8 cellular contexts compared by ENCODE assay signal in genomic region chr3:72665701-72666443, GRCh38.
DNase-seq lines count a peak whose midpoint lies in the region; ATAC-seq, FAIRE-seq and TF ChIP-seq lines count a peak whose summit lies in the region.

No MANE protein-coding gene starts in this region.

- POLR2A ChIA-PET in A549 (lab: Yijun Ruan, JAX), result no interaction called here
- POLR2A ChIA-PET in GM12878 (lab: Charles Lee), result interaction anchor here (0.6 kb wide), 2 partner anchors 193 to 618 kb away, joined by 3 to 4 read pairs; no protein-coding TSS in a partner anchor

- DNase-seq in A549 (ENCODE audit: low read depth in 1 of 2, low spot score in 1 of 2) (peak; percentile 35 to 47), GM23248 (peak; percentile 60), T-helper 22 cell (ENCODE audit: low read depth) (peak; percentile 6), GM12878 (ENCODE audit: low read depth, low spot score) (no peak), right lobe of liver (peak in 2 of 3 donors; percentile 28 to 67)
- peak; percentile 23 for DNase-seq in stimulated activated naive B cell treated with anti-CD40 and anti-IgM and Interleukin-4, amounts not matched to agents 10 μg/mL and 1 μg/mL and 100 μg/mL, for 72 hours

- no peaks in the 10 kb centered on the region for H4K20me1 ChIP-seq in GM23248 (ENCODE audit: insufficient read depth)
- no peaks in the 10 kb centered on the region for H4K20me1 ChIP-seq in GM12878 (ENCODE audit: control insufficient read depth, insufficient read depth)

- H3K4me2 ChIP-seq in A549 (no peak overlapping the region), GM23248 (ENCODE audit: unreplicated experiment) (no peak overlapping the region), GM12878 (ENCODE audit: control insufficient read depth, insufficient read depth) (no peak overlapping the region)

- H3K4me1 ChIP-seq in A549 (peaks cover 7% of the 10 kb centered on the region), GM23248 (ENCODE audit: insufficient read depth) (peaks cover 22% of the 10 kb centered on the region), GM12878 (ENCODE audit: control insufficient read depth, insufficient read depth, low read length) (no peaks in the 10 kb centered on the region), right lobe of liver (peaks cover 0 to 5% (median 0%) of the 10 kb centered on the region in 4 donors)

- H3K27me3 ChIP-seq in GM23248 (replicated peaks; ENCODE audit: insufficient read depth) (peaks cover 4% of the 10 kb centered on the region; the same call in 1 of the 2 replicates), GM12878 (replicated peaks in 1 of 2; ENCODE audit: control insufficient read depth in 2 of 2, insufficient read depth in 2 of 2, low read length in 1 of 2) (no peaks in the 10 kb centered on the region), right lobe of liver (no peaks in the 10 kb centered on the region)

- peaks cover 0 to 5% of the 10 kb centered on the region in 2 donors for H3K4me1 Mint-ChIP-seq in stimulated activated naive B cell treated with anti-CD40 and anti-IgM and Interleukin-4, amounts not matched to agents 10 μg/mL and 1 μg/mL and 100 μg/mL, for 72 hours

- TF ChIP-seq RAD21 in A549 (conservative IDR thresholded peaks at IDR 0.05 in 1 of 2, IDR thresholded peaks at IDR 0.05 in 1 of 2), result peak; percentile 51 to 55; a peak in 4 of 5 replicates
- TF ChIP-seq RAD21 in GM12878 (IDR thresholded peaks at IDR 0.05; ENCODE audit: insufficient read depth, low read depth, low read length), result peak; percentile 84

- H3K9me2 ChIP-seq in GM23248 (ENCODE audit: insufficient read depth), result no peaks in the 10 kb centered on the region

- TF ChIP-seq EP300 in A549 (IDR thresholded peaks at IDR 0.05) (no peak), GM12878 (IDR thresholded peaks at IDR 0.05; ENCODE audit: borderline replicate concordance in 1 of 2, control insufficient read depth in 1 of 2, low read depth in 2 of 2, low read length in 2 of 2) (no peak)

- TF ChIP-seq POLR2A in A549 (IDR thresholded peaks at IDR 0.05; ENCODE audit: low read length), result no peak
- no peak for TF ChIP-seq POLR2A in GM12878 (IDR thresholded peaks at IDR 0.05; ENCODE audit: low read depth, low read length)
- no peak for TF ChIP-seq POLR2A in right lobe of liver (IDR thresholded peaks at IDR 0.05)

- no peaks in the 10 kb centered on the region for H3K79me2 ChIP-seq in GM23248 (ENCODE audit: insufficient read depth)
- no peaks in the 10 kb centered on the region for H3K79me2 ChIP-seq in GM12878 (ENCODE audit: control insufficient read depth, insufficient read depth, low read length)

- H2AFZ ChIP-seq in GM23248 (no peak overlapping the region), GM12878 (ENCODE audit: control insufficient read depth, low read depth, low read length) (no peak overlapping the region)

- in situ Hi-C loops in GM23248 (cut with MboI), result no loop called here
- in situ Hi-C loops in GM12878 (cut with MboI), result loop anchor here (5.0 to 10.0 kb wide), 2 partner anchors 156 to 419 kb away; no protein-coding TSS in a partner anchor

- no peak overlapping the region for H3K9ac ChIP-seq in GM23248
- H3K9ac ChIP-seq in GM12878 (ENCODE audit: control insufficient read depth, insufficient read depth, low read length), result no peak overlapping the region

- SMC1A ChIA-PET in GM12878 (lab: Charles Lee; ENCODE audit: uncharacterized antibody, unreplicated experiment), result interaction anchor here (0.6 to 5.6 kb wide), 37 partner anchors 8 to 935 kb away, joined by 3 to 142 read pairs (median 4); partner anchors contain the start of gene SHQ1

- peak; percentile 49 to 83; a peak in 3 of 6 replicates for ATAC-seq in A549
- ATAC-seq in GM12878, result peak; percentile 89
- peak; percentile 76 to 89 (median 84) for ATAC-seq in right lobe of liver
- peak; percentile 72 to 74 for ATAC-seq in stimulated activated naive B cell treated with anti-CD40 and anti-IgM and Interleukin-4, amounts not matched to agents 10 μg/mL and 1 μg/mL and 100 μg/mL, for 72 hours (replicated peaks)
- ATAC-seq in GM21576 (IDR thresholded peaks at IDR 0.05; ENCODE audit: unreplicated experiment), result no peak
- no peak for ATAC-seq in HG02798 (IDR thresholded peaks at IDR 0.05; ENCODE audit: poor library complexity, unreplicated experiment)

- intact Hi-C loops in GM12878 (cut with micrococcal nuclease; ENCODE audit: unreplicated experiment) (loop anchor here (1.0 to 2.0 kb wide), 3 partner anchors 151 to 419 kb away; no protein-coding TSS in a partner anchor), right lobe of liver (cut with DNase I) (no loop called here)

- CTCF ChIA-PET in A549 (lab: Yijun Ruan, JAX) (interaction anchor here (0.5 to 3.4 kb wide), 42 partner anchors 8 to 720 kb away, joined by 3 to 17 read pairs (median 4); no protein-coding TSS in a partner anchor), GM12878 (lab: Yijun Ruan, JAX) (interaction anchor here (0.5 to 9.1 kb wide), 74 partner anchors 9 to 954 kb away, joined by 3 to 239 read pairs (median 4); partner anchors contain the start of gene SHQ1)

- no peaks in the 10 kb centered on the region for H3K36me3 Mint-ChIP-seq in stimulated activated naive B cell treated with anti-CD40 and anti-IgM and Interleukin-4, amounts not matched to agents 10 μg/mL and 1 μg/mL and 100 μg/mL, for 72 hours

- 69% methylated on average over 13 of the region's 13 CpGs for WGBS in A549 (ENCODE audit: missing lambda C conversion rate)
- WGBS in GM23248 (ENCODE audit: low coverage in 1 of 2, low lambda C conversion rate in 2 of 2, missing lambda C conversion rate in 2 of 2), 2 experiments, result 76 to 79% methylated on average over 13 of the region's 13 CpGs
- WGBS in GM12878 (ENCODE audit: insufficient coverage, insufficient replicate concordance, low lambda C conversion rate, missing lambda C conversion rate), result 62% methylated on average over 13 of the region's 13 CpGs
- WGBS in right lobe of liver (ENCODE audit: insufficient coverage, low coverage, low lambda C conversion rate, missing lambda C conversion rate), result 65% methylated on average over 11 of the region's 13 CpGs

- H3K4me3 ChIP-seq in A549, result no peak overlapping the region
- no peak overlapping the region for H3K4me3 ChIP-seq in GM23248
- H3K4me3 ChIP-seq in GM12878, result no peak overlapping the region
- no peak overlapping the region for H3K4me3 ChIP-seq in right lobe of liver

- no TSS peak for BruUV-seq in GM12878 (replicated peaks; lab: Mats Ljungman, UMichigan)

- H3K27ac ChIP-seq in A549, result no peak overlapping the region
- H3K27ac ChIP-seq in GM23248, result no peak overlapping the region
- H3K27ac ChIP-seq in GM12878 (ENCODE audit: control insufficient read depth, insufficient read depth), result no peak overlapping the region
- H3K27ac ChIP-seq in right lobe of liver, result no peak overlapping the region

- peaks cover 15% of the 10 kb centered on the region; the same call in 1 of the 2 replicates for H3F3A ChIP-seq in GM23248 (ENCODE audit: insufficient read depth)

- peaks cover 21 to 49% of the 10 kb centered on the region in 2 donors for H3K27me3 Mint-ChIP-seq in stimulated activated naive B cell treated with anti-CD40 and anti-IgM and Interleukin-4, amounts not matched to agents 10 μg/mL and 1 μg/mL and 100 μg/mL, for 72 hours

- no peaks in the 10 kb centered on the region for H3K36me3 ChIP-seq in GM23248 (ENCODE audit: low read depth)
- no peaks in the 10 kb centered on the region for H3K36me3 ChIP-seq in GM12878 (ENCODE audit: control insufficient read depth in 2 of 2, insufficient read depth in 2 of 2, low read length in 1 of 2)
- H3K36me3 ChIP-seq in right lobe of liver, result no peaks in the 10 kb centered on the region

- no peak for FAIRE-seq in A549 (lab: Jason Lieb, UNC)
- no peak for FAIRE-seq in GM12878 (lab: Jason Lieb, UNC)

- no peak overlapping the region for H3K4me3 Mint-ChIP-seq in stimulated activated naive B cell treated with anti-CD40 and anti-IgM and Interleukin-4, amounts not matched to agents 10 μg/mL and 1 μg/mL and 100 μg/mL, for 72 hours

- H3K9me3 ChIP-seq in A549, result no peaks in the 10 kb centered on the region
- H3K9me3 ChIP-seq in GM23248 (ENCODE audit: low read depth), result no peaks in the 10 kb centered on the region
- no peaks in the 10 kb centered on the region for H3K9me3 ChIP-seq in GM12878 (replicated peaks; ENCODE audit: control insufficient read depth, insufficient read depth, low read length)
- H3K9me3 ChIP-seq in right lobe of liver, result no peaks in the 10 kb centered on the region

- RAD21 ChIA-PET in GM12878 (lab: Charles Lee; ENCODE audit: unreplicated experiment), result interaction anchor here (0.6 to 5.2 kb wide), 24 partner anchors 8 to 790 kb away, joined by 3 to 131 read pairs (median 4); no protein-coding TSS in a partner anchor

- H3K9me3 Mint-ChIP-seq in stimulated activated naive B cell treated with anti-CD40 and anti-IgM and Interleukin-4, amounts not matched to agents 10 μg/mL and 1 μg/mL and 100 μg/mL, for 72 hours, result peaks cover 0 to 3% of the 10 kb centered on the region in 2 donors

- TF ChIP-seq CTCF in A549 (IDR thresholded peaks at IDR 0.05) (peak; percentile 58), GM12878 (IDR thresholded peaks at IDR 0.05 in 2 of 3, conservative IDR thresholded peaks at IDR 0.05 in 1 of 3; ENCODE audit: control insufficient read depth in 2 of 3, extremely low read depth in 1 of 3, insufficient read depth in 1 of 3, low read depth in 3 of 3, low read length in 3 of 3) (peak; percentile 56 to 68 (median 57); a peak in 5 of 6 replicates), right lobe of liver (IDR thresholded peaks at IDR 0.05) (peak; percentile 47 to 54 (median 50))

- H3K27ac Mint-ChIP-seq in stimulated activated naive B cell treated with anti-CD40 and anti-IgM and Interleukin-4, amounts not matched to agents 10 μg/mL and 1 μg/mL and 100 μg/mL, for 72 hours, result no peak overlapping the region

TF ChIP-seq in A549, 52 proteins besides CTCF, POLR2A, EP300 and RAD21:
- no peak for TF ChIP-seq RCOR1 (IDR thresholded peaks at IDR 0.05; ENCODE audit: low read depth, low read length)
- 0 out of 4 replicates have a peak, but pooled peaks of 1 of the 2 experiments have one; percentile 10 for TF ChIP-seq CEBPB (IDR thresholded peaks at IDR 0.05)
- TF ChIP-seq EHF (CRISPR knock-in tag; IDR thresholded peaks at IDR 0.05), result no peak
- TF ChIP-seq PHF8 (IDR thresholded peaks at IDR 0.05; ENCODE audit: borderline replicate concordance, low read depth), result no peak
- TF ChIP-seq SMC3 (IDR thresholded peaks at IDR 0.05), result peak; percentile 56

TF ChIP-seq in GM12878, 131 proteins besides CTCF, POLR2A, EP300 and RAD21:
- TF ChIP-seq MYB (IDR thresholded peaks at IDR 0.05; ENCODE audit: borderline replicate concordance, low read depth, low read length) (no peak), NR2F1 (conservative IDR thresholded peaks at IDR 0.05) (no peak), SMARCA5 (IDR thresholded peaks at IDR 0.05) (0 out of 2 replicates have a peak, but pooled peaks have one; percentile 47), TCF3 (IDR thresholded peaks at IDR 0.05; ENCODE audit: borderline replicate concordance, insufficient read depth, low read depth, low read length) (no peak), SMC3 (IDR thresholded peaks at IDR 0.05; ENCODE audit: borderline replicate concordance, low read length) (peak; percentile 78; the same call in 1 of the 2 replicates)
TF ChIP-seq in GM12878: peak in this region for 2.

Comparison
In these comparisons a context has a peak if more than half of its experiments do, and no peak if none do; other contexts are left out.
1. ATAC-seq: peak in A549 (2 of 2), GM12878 (single experiment), right lobe of liver (4 of 4) and stimulated activated naive B cell treated with anti-CD40 and anti-IgM and Interleukin-4, amounts not matched to agents 10 μg/mL and 1 μg/mL and 100 μg/mL, for 72 hours (2 of 2); none in GM21576 (single experiment) and HG02798 (single experiment).
2. Of the 24 proteins assayed by ChIP-seq in both GM12878 and A549: peak only in GM12878: none; only in A549: none; in both: CTCF, RAD21 and SMC3; in neither: 20; mixed calls (peak in some experiments, not most) for 1.
3. Peak in every context shown above with its lines, with median percentiles within 50 percentile points of each other: CTCF ChIP-seq.